In genomic region chr3:123610331-123610730, GRCh38 we compare ENCODE assay signal across 11 cellular contexts. TPM values are rescaled to one million over a fixed set of nuclear protein-coding genes. Genes with fewer than 3 reads are reported as not detected.
DNase-seq lines count a peak whose midpoint lies in the region; ATAC-seq, FAIRE-seq and TF ChIP-seq lines count a peak whose summit lies in the region.
"Had no signal": no experiment of that assay in that cellular context is flagged by ENCODE, and none has a peak within 500 bp of the region (broad histone marks: within the 10 kb centered on the region; RNA-seq: fewer than 3 reads in every experiment).

No MANE protein-coding gene starts in this region.

- no peak overlapping the region for H3K9ac ChIP-seq in kidney (ENCODE audit: low read length in 2 of 2)

- H3K27me3 ChIP-seq in heart left ventricle, result no peaks in the 10 kb centered on the region

- no peak for TF ChIP-seq CTCF in kidney (IDR thresholded peaks at IDR 0.05; ENCODE audit: borderline replicate concordance, extremely low read depth, insufficient read depth)
- no peak for TF ChIP-seq CTCF in heart left ventricle (IDR thresholded peaks at IDR 0.05)

- in situ Hi-C loops in SK-MEL-5 (cut with HindIII; ENCODE audit: low pct_unique_long_range_greater_than_20kb, low sequenced_read_pairs), result no loop called here

- H3K4me1 ChIP-seq in kidney (ENCODE audit: control insufficient read depth in 1 of 2, insufficient read depth in 1 of 2, low read depth in 1 of 2, low read length in 2 of 2) (no peaks in the 10 kb centered on the region), heart left ventricle (peaks cover 0 to 14% (median 1%) of the 10 kb centered on the region in 12 donors)

- H3K4me3 ChIP-seq in kidney (ENCODE audit: low read length in 2 of 2) (no peak overlapping the region), heart left ventricle (no peak overlapping the region)

- ATAC-seq in GM19463 (IDR thresholded peaks at IDR 0.05; ENCODE audit: unreplicated experiment) (peak; percentile 74), HG03196 (IDR thresholded peaks at IDR 0.05; ENCODE audit: unreplicated experiment) (peak; percentile 77), heart left ventricle (no peak)

- WGBS in heart left ventricle, 4 donors, result 69 to 81% (median 75%) methylated on average over 3 of the region's 3 CpGs

- DNase-seq in DMS153 treated with DMSO at 0.1 percent for 48 hours (lab: John Stamatoyannopoulos, UW; ENCODE audit: unreplicated experiment) (peak; percentile 49), SK-MEL-5 (ENCODE audit: low read depth, low spot score) (peak; percentile 11), kidney (no peak), NCI-H1694 (lab: John Stamatoyannopoulos, UW) (no peak), GM03348 (ENCODE audit: low spot score) (no peak), heart left ventricle (no peak)
- DNase-seq: activated CD4-positive, alpha-beta T cell treated with anti-CD3 and anti-CD28 coated beads, Interleukin-2, amount 50 U/mL, for 48 hours; IMR-90; RPMI8226 had no signal

- TF ChIP-seq POLR2A in heart left ventricle (IDR thresholded peaks at IDR 0.05), result no peak

- intact Hi-C loops in kidney (cut with DNase I), result no loop called here
- intact Hi-C loops in heart left ventricle (cut with DNase I), result no loop called here

- FAIRE-seq in kidney (lab: Jason Lieb, UNC), result no peak

- H3K9me3 ChIP-seq in kidney (ENCODE audit: control insufficient read depth in 1 of 2, low read length in 2 of 2) (no peaks in the 10 kb centered on the region), heart left ventricle (no peaks in the 10 kb centered on the region)

- no peak overlapping the region for H3K27ac ChIP-seq in kidney (ENCODE audit: low read depth in 2 of 2, low read length in 2 of 2)
- H3K27ac ChIP-seq in heart left ventricle, result peak overlapping the region in 1 of 12 donors; percentile 33

- H3K36me3 ChIP-seq in kidney (ENCODE audit: control insufficient read depth in 1 of 2, insufficient read depth in 2 of 2, low read length in 2 of 2) (peaks cover 4 to 23% of the 10 kb centered on the region in 2 donors), heart left ventricle (peaks cover 0 to 30% (median 12%) of the 10 kb centered on the region in 9 donors)

RNA-seq across cellular contexts. Expression of gene HACD2, which starts 25.5 kb away (rescaled TPM):
- total RNA-seq in SK-MEL-5 (2014; rRNA removed; shearing (Covaris generic)), result 13.7 and 16.7 TPM in 2 replicates
- polyA plus RNA-seq in SK-MEL-5 (2015; cell fraction: cytosol; rRNA removed), result 18.4 and 20.2 TPM in 2 replicates
- 12.8 and 26.2 TPM in 2 replicates for polyA plus RNA-seq in SK-MEL-5 (2015; cell fraction: nucleus; rRNA removed)
- 25.4 TPM for total RNA-seq in kidney
- 13.1 TPM for polyA plus RNA-seq in kidney (ENCODE audit: insufficient read depth, low read depth, low replicate concordance)
- total RNA-seq in heart left ventricle, result 10 to 100 TPM in 4 of 9 donors, 1 to 10 TPM in 5; 8.8 to 23.3 (median 9.7) TPM
- polyA plus RNA-seq in heart left ventricle, result 10 to 100 TPM in 1 of 2 donors, 1 to 10 TPM in 1; 5.6 to 17.1 TPM

Comparison
In these comparisons a context has a peak if more than half of its experiments do, and no peak if none do; other contexts are left out.
1. DNase-seq: peak in DMS153 treated with DMSO at 0.1 percent for 48 hours (single experiment) and SK-MEL-5 (single experiment); none in kidney (single experiment), NCI-H1694 (single experiment), GM03348 (single experiment) and heart left ventricle (0 of 5).
2. ATAC-seq: peak in GM19463 (single experiment) and HG03196 (single experiment); none in heart left ventricle (0 of 4).